8 cellular contexts compared by ENCODE assay signal in genomic region chr7:100538654-100539435, GRCh38. TPM values are rescaled to one million over a fixed set of nuclear protein-coding genes. Genes with fewer than 3 reads are reported as not detected.
DNase-seq lines count a peak whose midpoint lies in the region; ATAC-seq and TF ChIP-seq lines count a peak whose summit lies in the region.

Gene AGFG2 (plus strand): TSS chr7:100539203. CDS start chr7:100539347, 144 bp downstream.

- H3K4me1 Mint-ChIP-seq in type B pancreatic cell (ENCODE audit: unreplicated experiment): peaks cover 29% of the 10 kb centered on the region

- TF ChIP-seq CTCF in GM12875 (IDR thresholded peaks at IDR 0.05; ENCODE audit: borderline replicate concordance, insufficient read depth, low read depth, low read length) (no peak), cardiac muscle cell (IDR thresholded peaks at IDR 0.05; ENCODE audit: low read depth, low read length) (no peak), parathyroid adenoma (IDR thresholded peaks at IDR 0.05) (no peak), type B pancreatic cell (conservative IDR thresholded peaks at IDR 0.05) (no peak)

- ATAC-seq in HG02798 (IDR thresholded peaks at IDR 0.05; ENCODE audit: poor library complexity, unreplicated experiment): peak; percentile 95

- DNase-seq in NCI-H1436 (lab: John Stamatoyannopoulos, UW) (peak; percentile 100), T follicular helper cell (ENCODE audit: low read depth) (peak; percentile 100), adipocyte (ENCODE audit: low read depth) (peak; percentile 100), cardiac muscle cell (ENCODE audit: low read depth in 1 of 2, low spot score in 1 of 2) (peak; percentile 100), type B pancreatic cell (ENCODE audit: extremely low spot score, unreplicated experiment) (peak; percentile 100)

- H3K4me3 ChIP-seq in GM12875 (ENCODE audit: low read depth, low read length) (peak within 1 kb of the TSS; percentile 91), adipocyte (ENCODE audit: low read length) (peak within 1 kb of the TSS; percentile 88), cardiac muscle cell (peak within 1 kb of the TSS; percentile 48), parathyroid adenoma (ENCODE audit: low read depth, low read length) (peak within 1 kb of the TSS; percentile 92)

- H3K9me3 ChIP-seq in adipocyte (ENCODE audit: control insufficient read depth, low read length) (no peaks in the 10 kb centered on the region), cardiac muscle cell (ENCODE audit: low read depth) (no peaks in the 10 kb centered on the region), parathyroid adenoma (ENCODE audit: control insufficient read depth, low read length) (no peaks in the 10 kb centered on the region)

- no peaks in the 10 kb centered on the region for H3K9me3 Mint-ChIP-seq in type B pancreatic cell

- H3K27ac ChIP-seq in cardiac muscle cell: peak within 1 kb of the TSS; percentile 52
- H3K27ac ChIP-seq in parathyroid adenoma: peak within 1 kb of the TSS; percentile 63

- H3K36me3 Mint-ChIP-seq in type B pancreatic cell: no peaks in the 10 kb centered on the region

- no peaks in the 10 kb centered on the region for H3K27me3 Mint-ChIP-seq in type B pancreatic cell

- H3K36me3 ChIP-seq in adipocyte (ENCODE audit: control insufficient read depth, insufficient read depth, low read length, severe bottlenecking) (no peaks in the 10 kb centered on the region), cardiac muscle cell (no peaks in the 10 kb centered on the region), parathyroid adenoma (ENCODE audit: control insufficient read depth, insufficient read depth, low read length) (no peaks in the 10 kb centered on the region)

- H3K4me2 ChIP-seq in parathyroid adenoma (ENCODE audit: low read length): peak within 1 kb of the TSS; percentile 90

- H3K9ac ChIP-seq in adipocyte (ENCODE audit: low read length): peak within 1 kb of the TSS; percentile 79
- no peak within 1 kb of the TSS for H3K9ac ChIP-seq in parathyroid adenoma

- peak within 1 kb of the TSS; percentile 98 for H3K4me3 Mint-ChIP-seq in type B pancreatic cell

- H3K27me3 ChIP-seq in adipocyte (replicated peaks; ENCODE audit: control insufficient read depth, insufficient read depth, low read length): no peaks in the 10 kb centered on the region
- H3K27me3 ChIP-seq in cardiac muscle cell: no peaks in the 10 kb centered on the region
- no peaks in the 10 kb centered on the region for H3K27me3 ChIP-seq in parathyroid adenoma (ENCODE audit: control insufficient read depth, insufficient read depth, low read length)

- H3K4me1 ChIP-seq in adipocyte (ENCODE audit: control insufficient read depth, insufficient read depth, low read length) (peaks cover 16% of the 10 kb centered on the region), cardiac muscle cell (ENCODE audit: low read depth) (no peaks in the 10 kb centered on the region), parathyroid adenoma (peaks cover 9% of the 10 kb centered on the region)

- H3K27ac Mint-ChIP-seq in type B pancreatic cell: peak within 1 kb of the TSS; percentile 66

- H3K79me2 ChIP-seq in parathyroid adenoma: peaks cover 11% of the 10 kb centered on the region

- peak within 1 kb of the TSS; percentile 92 for H2AFZ ChIP-seq in parathyroid adenoma

RNA-seq across cellular contexts. Expression of gene AGFG2, which starts in this region (rescaled TPM):
- total RNA-seq in cardiac muscle cell: 18.3 and 21.7 TPM in 2 replicates
- polyA plus RNA-seq in cardiac muscle cell: 9.3 and 17.0 TPM in 2 replicates
- 16.3 and 21.0 TPM in 2 replicates for total RNA-seq in type B pancreatic cell (ENCODE audit: low replicate concordance)

Comparison
In these comparisons a context has a peak if more than half of its experiments do, and no peak if none do; other contexts are left out.
1. Peak in every context shown above with its lines: DNase-seq, ATAC-seq, H3K4me3 ChIP-seq and H3K27ac ChIP-seq.